2 cellular contexts compared by ENCODE assay signal in the genomic region with DNA sequence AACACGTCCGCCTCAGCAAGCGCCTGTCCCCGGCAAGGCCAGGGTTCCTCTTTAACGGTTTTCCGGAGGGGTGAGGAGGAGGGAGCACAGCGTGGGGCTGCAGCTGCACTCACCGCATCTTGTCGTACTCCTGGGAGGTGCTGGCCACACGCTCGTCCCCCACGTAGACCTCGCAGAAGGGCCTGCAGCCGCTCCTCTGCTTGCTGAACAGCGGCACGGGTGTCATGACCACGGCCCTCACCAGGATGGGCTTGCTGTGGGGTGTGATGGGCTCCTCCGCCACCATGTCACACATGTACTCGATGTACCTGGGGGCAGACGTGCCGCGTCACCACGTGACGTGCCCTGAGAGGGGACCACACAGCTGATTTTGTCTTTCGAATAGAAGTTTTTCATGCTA.
TF ChIP-seq lines count a peak whose summit lies in the region.

No MANE protein-coding gene starts in this region.

TF ChIP-seq in IMR-90, 13 proteins besides CTCF, POLR2A, EP300 and RAD21:
- TF ChIP-seq RFX5 (IDR thresholded peaks at IDR 0.05; ENCODE audit: low read depth, low read length): no peak
- TF ChIP-seq MXI1 (IDR thresholded peaks at IDR 0.05; ENCODE audit: borderline replicate concordance, low read depth, low read length): no peak
- TF ChIP-seq SMC3 (IDR thresholded peaks at IDR 0.05; ENCODE audit: low read depth, low read length): no peak

TF ChIP-seq in GM23338, 12 proteins besides CTCF, POLR2A, EP300 and RAD21:
- no peak for TF ChIP-seq ZNF114 (CRISPR knock-in tag; IDR thresholded peaks at IDR 0.05)
- TF ChIP-seq STAT1 (IDR thresholded peaks at IDR 0.05; ENCODE audit: unreplicated experiment): no peak
- TF ChIP-seq, protein P1, sequence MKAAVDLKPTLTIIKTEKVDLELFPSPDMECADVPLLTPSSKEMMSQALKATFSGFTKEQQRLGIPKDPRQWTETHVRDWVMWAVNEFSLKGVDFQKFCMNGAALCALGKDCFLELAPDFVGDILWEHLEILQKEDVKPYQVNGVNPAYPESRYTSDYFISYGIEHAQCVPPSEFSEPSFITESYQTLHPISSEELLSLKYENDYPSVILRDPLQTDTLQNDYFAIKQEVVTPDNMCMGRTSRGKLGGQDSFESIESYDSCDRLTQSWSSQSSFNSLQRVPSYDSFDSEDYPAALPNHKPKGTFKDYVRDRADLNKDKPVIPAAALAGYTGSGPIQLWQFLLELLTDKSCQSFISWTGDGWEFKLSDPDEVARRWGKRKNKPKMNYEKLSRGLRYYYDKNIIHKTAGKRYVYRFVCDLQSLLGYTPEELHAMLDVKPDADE (IDR thresholded peaks at IDR 0.05): no peak
- no peak for TF ChIP-seq CREB1 (CRISPR knock-in tag; IDR thresholded peaks at IDR 0.05; ENCODE audit: low read depth)
- TF ChIP-seq NANOG (IDR thresholded peaks at IDR 0.05; ENCODE audit: borderline replicate concordance): no peak
- TF ChIP-seq, protein P2, sequence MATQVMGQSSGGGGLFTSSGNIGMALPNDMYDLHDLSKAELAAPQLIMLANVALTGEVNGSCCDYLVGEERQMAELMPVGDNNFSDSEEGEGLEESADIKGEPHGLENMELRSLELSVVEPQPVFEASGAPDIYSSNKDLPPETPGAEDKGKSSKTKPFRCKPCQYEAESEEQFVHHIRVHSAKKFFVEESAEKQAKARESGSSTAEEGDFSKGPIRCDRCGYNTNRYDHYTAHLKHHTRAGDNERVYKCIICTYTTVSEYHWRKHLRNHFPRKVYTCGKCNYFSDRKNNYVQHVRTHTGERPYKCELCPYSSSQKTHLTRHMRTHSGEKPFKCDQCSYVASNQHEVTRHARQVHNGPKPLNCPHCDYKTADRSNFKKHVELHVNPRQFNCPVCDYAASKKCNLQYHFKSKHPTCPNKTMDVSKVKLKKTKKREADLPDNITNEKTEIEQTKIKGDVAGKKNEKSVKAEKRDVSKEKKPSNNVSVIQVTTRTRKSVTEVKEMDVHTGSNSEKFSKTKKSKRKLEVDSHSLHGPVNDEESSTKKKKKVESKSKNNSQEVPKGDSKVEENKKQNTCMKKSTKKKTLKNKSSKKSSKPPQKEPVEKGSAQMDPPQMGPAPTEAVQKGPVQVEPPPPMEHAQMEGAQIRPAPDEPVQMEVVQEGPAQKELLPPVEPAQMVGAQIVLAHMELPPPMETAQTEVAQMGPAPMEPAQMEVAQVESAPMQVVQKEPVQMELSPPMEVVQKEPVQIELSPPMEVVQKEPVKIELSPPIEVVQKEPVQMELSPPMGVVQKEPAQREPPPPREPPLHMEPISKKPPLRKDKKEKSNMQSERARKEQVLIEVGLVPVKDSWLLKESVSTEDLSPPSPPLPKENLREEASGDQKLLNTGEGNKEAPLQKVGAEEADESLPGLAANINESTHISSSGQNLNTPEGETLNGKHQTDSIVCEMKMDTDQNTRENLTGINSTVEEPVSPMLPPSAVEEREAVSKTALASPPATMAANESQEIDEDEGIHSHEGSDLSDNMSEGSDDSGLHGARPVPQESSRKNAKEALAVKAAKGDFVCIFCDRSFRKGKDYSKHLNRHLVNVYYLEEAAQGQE (IDR thresholded peaks at IDR 0.05; ENCODE audit: unreplicated experiment): no peak
- no peak for TF ChIP-seq ZNF331 (CRISPR knock-in tag; IDR thresholded peaks at IDR 0.05; ENCODE audit: low read depth)
- no peak for TF ChIP-seq EZH2phosphoT487 (IDR thresholded peaks at IDR 0.05; ENCODE audit: unreplicated experiment)
- TF ChIP-seq, protein P3, sequence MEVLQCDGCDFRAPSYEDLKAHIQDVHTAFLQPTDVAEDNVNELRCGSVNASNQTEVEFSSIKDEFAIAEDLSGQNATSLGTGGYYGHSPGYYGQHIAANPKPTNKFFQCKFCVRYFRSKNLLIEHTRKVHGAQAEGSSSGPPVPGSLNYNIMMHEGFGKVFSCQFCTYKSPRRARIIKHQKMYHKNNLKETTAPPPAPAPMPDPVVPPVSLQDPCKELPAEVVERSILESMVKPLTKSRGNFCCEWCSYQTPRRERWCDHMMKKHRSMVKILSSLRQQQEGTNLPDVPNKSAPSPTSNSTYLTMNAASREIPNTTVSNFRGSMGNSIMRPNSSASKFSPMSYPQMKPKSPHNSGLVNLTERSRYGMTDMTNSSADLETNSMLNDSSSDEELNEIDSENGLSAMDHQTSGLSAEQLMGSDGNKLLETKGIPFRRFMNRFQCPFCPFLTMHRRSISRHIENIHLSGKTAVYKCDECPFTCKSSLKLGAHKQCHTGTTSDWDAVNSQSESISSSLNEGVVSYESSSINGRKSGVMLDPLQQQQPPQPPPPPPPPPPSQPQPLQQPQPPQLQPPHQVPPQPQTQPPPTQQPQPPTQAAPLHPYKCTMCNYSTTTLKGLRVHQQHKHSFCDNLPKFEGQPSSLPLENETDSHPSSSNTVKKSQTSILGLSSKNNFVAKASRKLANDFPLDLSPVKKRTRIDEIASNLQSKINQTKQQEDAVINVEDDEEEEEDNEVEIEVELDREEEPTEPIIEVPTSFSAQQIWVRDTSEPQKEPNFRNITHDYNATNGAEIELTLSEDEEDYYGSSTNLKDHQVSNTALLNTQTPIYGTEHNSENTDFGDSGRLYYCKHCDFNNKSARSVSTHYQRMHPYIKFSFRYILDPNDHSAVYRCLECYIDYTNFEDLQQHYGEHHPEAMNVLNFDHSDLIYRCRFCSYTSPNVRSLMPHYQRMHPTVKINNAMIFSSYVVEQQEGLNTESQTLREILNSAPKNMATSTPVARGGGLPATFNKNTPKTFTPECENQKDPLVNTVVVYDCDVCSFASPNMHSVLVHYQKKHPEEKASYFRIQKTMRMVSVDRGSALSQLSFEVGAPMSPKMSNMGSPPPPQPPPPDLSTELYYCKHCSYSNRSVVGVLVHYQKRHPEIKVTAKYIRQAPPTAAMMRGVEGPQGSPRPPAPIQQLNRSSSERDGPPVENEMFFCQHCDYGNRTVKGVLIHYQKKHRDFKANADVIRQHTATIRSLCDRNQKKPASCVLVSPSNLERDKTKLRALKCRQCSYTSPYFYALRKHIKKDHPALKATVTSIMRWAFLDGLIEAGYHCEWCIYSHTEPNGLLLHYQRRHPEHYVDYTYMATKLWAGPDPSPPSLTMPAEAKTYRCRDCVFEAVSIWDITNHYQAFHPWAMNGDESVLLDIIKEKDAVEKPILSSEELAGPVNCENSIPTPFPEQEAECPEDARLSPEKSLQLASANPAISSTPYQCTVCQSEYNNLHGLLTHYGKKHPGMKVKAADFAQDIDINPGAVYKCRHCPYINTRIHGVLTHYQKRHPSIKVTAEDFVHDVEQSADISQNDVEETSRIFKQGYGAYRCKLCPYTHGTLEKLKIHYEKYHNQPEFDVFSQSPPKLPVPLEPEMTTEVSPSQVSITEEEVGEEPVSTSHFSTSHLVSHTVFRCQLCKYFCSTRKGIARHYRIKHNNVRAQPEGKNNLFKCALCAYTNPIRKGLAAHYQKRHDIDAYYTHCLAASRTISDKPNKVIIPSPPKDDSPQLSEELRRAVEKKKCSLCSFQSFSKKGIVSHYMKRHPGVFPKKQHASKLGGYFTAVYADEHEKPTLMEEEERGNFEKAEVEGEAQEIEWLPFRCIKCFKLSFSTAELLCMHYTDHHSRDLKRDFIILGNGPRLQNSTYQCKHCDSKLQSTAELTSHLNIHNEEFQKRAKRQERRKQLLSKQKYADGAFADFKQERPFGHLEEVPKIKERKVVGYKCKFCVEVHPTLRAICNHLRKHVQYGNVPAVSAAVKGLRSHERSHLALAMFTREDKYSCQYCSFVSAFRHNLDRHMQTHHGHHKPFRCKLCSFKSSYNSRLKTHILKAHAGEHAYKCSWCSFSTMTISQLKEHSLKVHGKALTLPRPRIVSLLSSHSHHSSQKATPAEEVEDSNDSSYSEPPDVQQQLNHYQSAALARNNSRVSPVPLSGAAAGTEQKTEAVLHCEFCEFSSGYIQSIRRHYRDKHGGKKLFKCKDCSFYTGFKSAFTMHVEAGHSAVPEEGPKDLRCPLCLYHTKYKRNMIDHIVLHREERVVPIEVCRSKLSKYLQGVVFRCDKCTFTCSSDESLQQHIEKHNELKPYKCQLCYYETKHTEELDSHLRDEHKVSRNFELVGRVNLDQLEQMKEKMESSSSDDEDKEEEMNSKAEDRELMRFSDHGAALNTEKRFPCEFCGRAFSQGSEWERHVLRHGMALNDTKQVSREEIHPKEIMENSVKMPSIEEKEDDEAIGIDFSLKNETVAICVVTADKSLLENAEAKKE (CRISPR knock-in tag; IDR thresholded peaks at IDR 0.05): no peak
- no peak for TF ChIP-seq EZH2 (IDR thresholded peaks at IDR 0.05; ENCODE audit: low read depth, unreplicated experiment)
TF ChIP-seq in GM23338: peak in this region for 0.
